Comparison of ENCODE assay signal across 14 cellular contexts in genomic region chr1:107786214-107786842, GRCh38.
A peak's percentile ranks its signal among the peaks of the same experiment; 100 is the strongest.
DNase-seq lines count a peak whose midpoint lies in the region; ATAC-seq and TF ChIP-seq lines count a peak whose summit lies in the region.
"Had no signal": no experiment of that assay in that cellular context is flagged by ENCODE, and none has a peak within 500 bp of the region (broad histone marks: within the 10 kb centered on the region; RNA-seq: fewer than 3 reads in every experiment).

No MANE protein-coding gene starts in this region.

- H3K9me3 Mint-ChIP-seq in activated T-cell treated with anti-CD3 and anti-CD28 coated beads, Interleukin-2, amount 50 U/mL, for 72 hours = no peaks in the 10 kb centered on the region
- no peaks in the 10 kb centered on the region for H3K9me3 Mint-ChIP-seq in dendritic cell treated with granulocyte-macrophage colony-stimulating factor and Interleukin-4, amounts not matched to agents 40 ng/mL and 50 ng/mL, for 4 days

- no peaks in the 10 kb centered on the region for H3K79me2 ChIP-seq in OCI-LY3 (ENCODE audit: low read length)
- H3K79me2 ChIP-seq in hepatocyte = no peaks in the 10 kb centered on the region

- H2AFZ ChIP-seq in OCI-LY3 (ENCODE audit: low read depth, low read length) (no peak overlapping the region), hepatocyte (no peak overlapping the region)

- H3K36me3 Mint-ChIP-seq in activated T-cell treated with anti-CD3 and anti-CD28 coated beads, Interleukin-2, amount 50 U/mL, for 72 hours (ENCODE audit: insufficient read depth in 2 of 2) = no peaks in the 10 kb centered on the region
- no peaks in the 10 kb centered on the region for H3K36me3 Mint-ChIP-seq in dendritic cell treated with granulocyte-macrophage colony-stimulating factor and Interleukin-4, amounts not matched to agents 40 ng/mL and 50 ng/mL, for 4 days (ENCODE audit: low read depth)

- H3K4me3 Mint-ChIP-seq in activated T-cell treated with anti-CD3 and anti-CD28 coated beads, Interleukin-2, amount 50 U/mL, for 72 hours = peak overlapping the region; percentile 49 to 81
- H3K4me3 Mint-ChIP-seq in dendritic cell treated with granulocyte-macrophage colony-stimulating factor and Interleukin-4, amounts not matched to agents 40 ng/mL and 50 ng/mL, for 4 days = no peak overlapping the region

- H3K9me3 ChIP-seq in OCI-LY3 (ENCODE audit: insufficient read depth, low read length) (no peaks in the 10 kb centered on the region), thoracic aorta (no peaks in the 10 kb centered on the region), hepatocyte (ENCODE audit: low read depth) (no peaks in the 10 kb centered on the region)
- H3K9me3 ChIP-seq: BE2C, heart left ventricle had no signal

- H4K20me1 ChIP-seq in OCI-LY3 (ENCODE audit: insufficient read depth, low read length) (no peaks in the 10 kb centered on the region), hepatocyte (ENCODE audit: insufficient read depth, poor library complexity, severe bottlenecking) (no peaks in the 10 kb centered on the region)

- H3K4me2 ChIP-seq in OCI-LY3 (ENCODE audit: low read length) = peak overlapping the region; percentile 36
- no peak overlapping the region for H3K4me2 ChIP-seq in hepatocyte

- WGBS in hepatocyte (ENCODE audit: low lambda C conversion rate, missing lambda C conversion rate) = 82% methylated on average over 5 of the region's 5 CpGs

- peaks cover 52% of the 10 kb centered on the region for H3K4me1 Mint-ChIP-seq in activated T-cell treated with anti-CD3 and anti-CD28 coated beads, Interleukin-2, amount 50 U/mL, for 72 hours (ENCODE audit: low read depth)
- H3K4me1 Mint-ChIP-seq in dendritic cell treated with granulocyte-macrophage colony-stimulating factor and Interleukin-4, amounts not matched to agents 40 ng/mL and 50 ng/mL, for 4 days (ENCODE audit: low read depth) = peaks cover 62% of the 10 kb centered on the region

- intact Hi-C loops in dendritic cell treated with granulocyte-macrophage colony-stimulating factor and Interleukin-4, amounts not matched to agents 40 ng/mL and 50 ng/mL, for 4 days (cut with micrococcal nuclease) = loop anchor here (5.0 to 10.0 kb wide), 3 partner anchors 91 to 408 kb away; no protein-coding TSS in a partner anchor

- H3K27ac ChIP-seq in OCI-LY3 (ENCODE audit: low read length) (no peak overlapping the region), thoracic aorta (no peak overlapping the region), hepatocyte (no peak overlapping the region), coronary artery (no peak overlapping the region)

- H3K27ac Mint-ChIP-seq in activated T-cell treated with anti-CD3 and anti-CD28 coated beads, Interleukin-2, amount 50 U/mL, for 72 hours = peak overlapping the region; percentile 86
- H3K27ac Mint-ChIP-seq in dendritic cell treated with granulocyte-macrophage colony-stimulating factor and Interleukin-4, amounts not matched to agents 40 ng/mL and 50 ng/mL, for 4 days = peak overlapping the region; percentile 64

- H3K36me3 ChIP-seq in OCI-LY3 (replicated peaks; ENCODE audit: low read depth, low read length) = no peaks in the 10 kb centered on the region
- H3K36me3 ChIP-seq in thoracic aorta = no peaks in the 10 kb centered on the region
- no peaks in the 10 kb centered on the region for H3K36me3 ChIP-seq in hepatocyte (replicated peaks; ENCODE audit: insufficient read depth, low read depth)
- H3K36me3 ChIP-seq: BE2C, heart left ventricle had no signal

- TF ChIP-seq CTCF in OCI-LY3 (IDR thresholded peaks at IDR 0.05; ENCODE audit: low read depth, low read length) = no peak
- no peak for TF ChIP-seq CTCF in thoracic aorta (IDR thresholded peaks at IDR 0.05)
- no peak for TF ChIP-seq CTCF in hepatocyte (IDR thresholded peaks at IDR 0.05; ENCODE audit: poor library complexity)
- TF ChIP-seq CTCF in coronary artery (IDR thresholded peaks at IDR 0.05) = no peak

- H3K27me3 ChIP-seq in OCI-LY3 (ENCODE audit: low read depth, low read length) = no peaks in the 10 kb centered on the region
- H3K27me3 ChIP-seq in thoracic aorta (replicated peaks; ENCODE audit: insufficient read depth) = no peaks in the 10 kb centered on the region
- no peaks in the 10 kb centered on the region for H3K27me3 ChIP-seq in hepatocyte
- H3K27me3 ChIP-seq: heart left ventricle had no signal

- H3K9ac ChIP-seq in OCI-LY3 (ENCODE audit: low read length) = no peak overlapping the region

- H3K4me3 ChIP-seq in OCI-LY3 (ENCODE audit: low read length) = no peak overlapping the region
- H3K4me3 ChIP-seq in thoracic aorta = peak overlapping the region; percentile 29
- no peak overlapping the region for H3K4me3 ChIP-seq in hepatocyte
- H3K4me3 ChIP-seq in coronary artery = no peak overlapping the region

- peak; percentile 49 to 72 for ATAC-seq in activated T-cell treated with anti-CD3 and anti-CD28 coated beads, Interleukin-2, amount 50 U/mL, for 72 hours (replicated peaks in 1 of 2)
- no peak for ATAC-seq in thoracic aorta (ENCODE audit: insufficient number of reproducible peaks, low FRiP score, low read depth)
- ATAC-seq: HCT116 had no signal

- H3K4me1 ChIP-seq in OCI-LY3 (ENCODE audit: low read length) = peaks cover 24% of the 10 kb centered on the region
- peaks cover 0 to 14% of the 10 kb centered on the region in 2 donors for H3K4me1 ChIP-seq in thoracic aorta (ENCODE audit: control insufficient read depth in 1 of 2, low read depth in 2 of 2)
- H3K4me1 ChIP-seq in hepatocyte (ENCODE audit: insufficient read depth) = no peaks in the 10 kb centered on the region
- H3K4me1 ChIP-seq: BE2C had no signal

- H3K27me3 Mint-ChIP-seq in activated T-cell treated with anti-CD3 and anti-CD28 coated beads, Interleukin-2, amount 50 U/mL, for 72 hours (ENCODE audit: low read depth) = no peaks in the 10 kb centered on the region
- H3K27me3 Mint-ChIP-seq in dendritic cell treated with granulocyte-macrophage colony-stimulating factor and Interleukin-4, amounts not matched to agents 40 ng/mL and 50 ng/mL, for 4 days = no peaks in the 10 kb centered on the region

- H3K9me2 ChIP-seq in hepatocyte (replicated peaks; ENCODE audit: insufficient read depth) = no peaks in the 10 kb centered on the region

- no peak for DNase-seq in activated T-cell treated with anti-CD3 and anti-CD28 coated beads, Interleukin-2, amount 50 U/mL, for 72 hours
- no peak for DNase-seq in activated T-cell treated with anti-CD3 and anti-CD28 coated beads, Interleukin-2, amount 50 U/mL, for 1 hour
- no peak for DNase-seq in thoracic aorta (ENCODE audit: low spot score)
- no peak for DNase-seq in effector CD4-positive, alpha-beta T cell
- DNase-seq in hepatocyte (ENCODE audit: low spot score) = no peak
- DNase-seq in coronary artery (ENCODE audit: low spot score) = no peak
- DNase-seq: BE2C, GF-D8, heart left ventricle, NCI-H187, nucleus accumbens had no signal
